28 cellular contexts compared by ENCODE assay signal in genomic region chr19:4606181-4606580, GRCh38. TPM values are rescaled to one million over a fixed set of nuclear protein-coding genes. Genes with fewer than 3 reads are reported as not detected.
"Had no signal": no experiment of that assay in that cellular context is flagged by ENCODE, and none has a peak within 500 bp of the region (broad histone marks: within the 10 kb centered on the region; RNA-seq: fewer than 3 reads in every experiment).

No MANE protein-coding gene starts in this region.

- DNase-seq: colonic mucosa; cortex of kidney; dermis blood vessel endothelial cell; effector CD4-positive, alpha-beta T cell; effector CD8-positive, alpha-beta T cell; effector memory CD4-positive, alpha-beta T cell; effector memory CD8-positive, alpha-beta T cell; erythroblast; esophagus squamous epithelium; foreskin fibroblast; foreskin keratinocyte; foreskin melanocyte; gastrocnemius medialis; glutamatergic neuron; head of caudate nucleus; heart right ventricle had no signal

- ATAC-seq: effector memory CD8-positive, alpha-beta T cell; esophagus mucosa; foreskin keratinocyte; gastroesophageal sphincter had no signal

- H3K27me3 ChIP-seq: colonic mucosa had no signal

- H3K9me3 ChIP-seq: colonic mucosa, esophagus muscularis mucosa, esophagus squamous epithelium, gastrocnemius medialis, gastroesophageal sphincter, heart left ventricle, heart right ventricle had no signal

- H3K4me1 ChIP-seq: colonic mucosa, foreskin keratinocyte had no signal

- H3K36me3 ChIP-seq: colonic mucosa, esophagus muscularis mucosa, esophagus squamous epithelium, gastrocnemius medialis, gastroesophageal sphincter, heart left ventricle, heart right ventricle had no signal

- H3K4me3 ChIP-seq: colonic mucosa, coronary artery, esophagus muscularis mucosa had no signal

- H3K9me3 Mint-ChIP-seq: dendritic cell treated with granulocyte-macrophage colony-stimulating factor and Interleukin-4, amounts not matched to agents 40 ng/mL and 50 ng/mL, for 4 days; effector memory CD8-positive, alpha-beta T cell; endodermal cell had no signal

- H3K27ac ChIP-seq: colonic mucosa, coronary artery, epithelial cell of prostate, esophagus muscularis mucosa, esophagus squamous epithelium, foreskin keratinocyte, gastrocnemius medialis, gastroesophageal sphincter, heart right ventricle had no signal

- H3K27ac Mint-ChIP-seq: dendritic cell treated with granulocyte-macrophage colony-stimulating factor and Interleukin-4, amounts not matched to agents 40 ng/mL and 50 ng/mL, for 4 days; effector memory CD8-positive, alpha-beta T cell; endodermal cell had no signal

- H3K4me3 Mint-ChIP-seq: dendritic cell treated with granulocyte-macrophage colony-stimulating factor and Interleukin-4, amounts not matched to agents 40 ng/mL and 50 ng/mL, for 4 days; effector memory CD8-positive, alpha-beta T cell had no signal

- FAIRE-seq: colon, endometrium, endothelial cell of umbilical vein had no signal

RNA-seq across cellular contexts. Expression of gene SEMA6B, which starts 46.7 kb away (rescaled TPM):
- total RNA-seq: epithelial cell of proximal tubule had no signal
